1 cellular context compared by ENCODE assay signal in genomic region chr11:126148317-126148716, GRCh38.
TF ChIP-seq lines count a peak whose summit lies in the region.

No MANE protein-coding gene starts in this region.

TF ChIP-seq in HepG2, 621 proteins besides CTCF, POLR2A, EP300 and RAD21 (continued from another document):
- TF ChIP-seq HMGXB3 (CRISPR knock-in tag; IDR thresholded peaks at IDR 0.05; ENCODE audit: borderline replicate concordance), result no peak
- TF ChIP-seq ZNF501 (CRISPR knock-in tag; IDR thresholded peaks at IDR 0.05), result 0 out of 2 replicates have a peak, but pooled peaks have one; percentile 38
- TF ChIP-seq ZNF12 (CRISPR knock-in tag; IDR thresholded peaks at IDR 0.05), result no peak
- no peak for TF ChIP-seq SMYD3 (CRISPR knock-in tag; IDR thresholded peaks at IDR 0.05)
- TF ChIP-seq, protein P1, sequence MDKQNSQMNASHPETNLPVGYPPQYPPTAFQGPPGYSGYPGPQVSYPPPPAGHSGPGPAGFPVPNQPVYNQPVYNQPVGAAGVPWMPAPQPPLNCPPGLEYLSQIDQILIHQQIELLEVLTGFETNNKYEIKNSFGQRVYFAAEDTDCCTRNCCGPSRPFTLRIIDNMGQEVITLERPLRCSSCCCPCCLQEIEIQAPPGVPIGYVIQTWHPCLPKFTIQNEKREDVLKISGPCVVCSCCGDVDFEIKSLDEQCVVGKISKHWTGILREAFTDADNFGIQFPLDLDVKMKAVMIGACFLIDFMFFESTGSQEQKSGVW (CRISPR knock-in tag; IDR thresholded peaks at IDR 0.05; ENCODE audit: borderline replicate concordance), result no peak
- TF ChIP-seq CBX2 (IDR thresholded peaks at IDR 0.05; ENCODE audit: low read depth, low read length), result no peak
- TF ChIP-seq CBX2 (CRISPR knock-in tag; IDR thresholded peaks at IDR 0.05; ENCODE audit: low read depth), result no peak
- TF ChIP-seq IRX3 (CRISPR knock-in tag; IDR thresholded peaks at IDR 0.05; ENCODE audit: borderline replicate concordance, low read depth), result no peak
- no peak for TF ChIP-seq ZSCAN20 (CRISPR knock-in tag; IDR thresholded peaks at IDR 0.05; ENCODE audit: borderline replicate concordance)
- TF ChIP-seq ZNF350 (CRISPR knock-in tag; IDR thresholded peaks at IDR 0.05; ENCODE audit: borderline replicate concordance, low read depth), result no peak
- TF ChIP-seq, protein P2, sequence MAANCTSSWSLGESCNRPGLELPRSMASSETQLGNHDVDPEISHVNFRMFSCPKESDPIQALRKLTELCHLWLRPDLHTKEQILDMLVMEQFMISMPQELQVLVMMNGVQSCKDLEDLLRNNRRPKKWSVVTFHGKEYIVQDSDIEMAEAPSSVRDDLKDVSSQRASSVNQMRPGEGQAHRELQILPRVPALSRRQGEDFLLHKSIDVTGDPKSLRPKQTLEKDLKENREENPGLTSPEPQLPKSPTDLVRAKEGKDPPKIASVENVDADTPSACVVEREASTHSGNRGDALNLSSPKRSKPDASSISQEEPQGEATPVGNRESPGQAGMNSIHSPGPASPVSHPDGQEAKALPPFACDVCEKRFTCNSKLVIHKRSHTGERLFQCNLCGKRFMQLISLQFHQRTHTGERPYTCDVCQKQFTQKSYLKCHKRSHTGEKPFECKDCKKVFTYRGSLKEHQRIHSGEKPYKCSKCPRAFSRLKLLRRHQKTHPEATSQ (CRISPR knock-in tag; IDR thresholded peaks at IDR 0.05; ENCODE audit: borderline replicate concordance), result no peak
- TF ChIP-seq, protein P3, sequence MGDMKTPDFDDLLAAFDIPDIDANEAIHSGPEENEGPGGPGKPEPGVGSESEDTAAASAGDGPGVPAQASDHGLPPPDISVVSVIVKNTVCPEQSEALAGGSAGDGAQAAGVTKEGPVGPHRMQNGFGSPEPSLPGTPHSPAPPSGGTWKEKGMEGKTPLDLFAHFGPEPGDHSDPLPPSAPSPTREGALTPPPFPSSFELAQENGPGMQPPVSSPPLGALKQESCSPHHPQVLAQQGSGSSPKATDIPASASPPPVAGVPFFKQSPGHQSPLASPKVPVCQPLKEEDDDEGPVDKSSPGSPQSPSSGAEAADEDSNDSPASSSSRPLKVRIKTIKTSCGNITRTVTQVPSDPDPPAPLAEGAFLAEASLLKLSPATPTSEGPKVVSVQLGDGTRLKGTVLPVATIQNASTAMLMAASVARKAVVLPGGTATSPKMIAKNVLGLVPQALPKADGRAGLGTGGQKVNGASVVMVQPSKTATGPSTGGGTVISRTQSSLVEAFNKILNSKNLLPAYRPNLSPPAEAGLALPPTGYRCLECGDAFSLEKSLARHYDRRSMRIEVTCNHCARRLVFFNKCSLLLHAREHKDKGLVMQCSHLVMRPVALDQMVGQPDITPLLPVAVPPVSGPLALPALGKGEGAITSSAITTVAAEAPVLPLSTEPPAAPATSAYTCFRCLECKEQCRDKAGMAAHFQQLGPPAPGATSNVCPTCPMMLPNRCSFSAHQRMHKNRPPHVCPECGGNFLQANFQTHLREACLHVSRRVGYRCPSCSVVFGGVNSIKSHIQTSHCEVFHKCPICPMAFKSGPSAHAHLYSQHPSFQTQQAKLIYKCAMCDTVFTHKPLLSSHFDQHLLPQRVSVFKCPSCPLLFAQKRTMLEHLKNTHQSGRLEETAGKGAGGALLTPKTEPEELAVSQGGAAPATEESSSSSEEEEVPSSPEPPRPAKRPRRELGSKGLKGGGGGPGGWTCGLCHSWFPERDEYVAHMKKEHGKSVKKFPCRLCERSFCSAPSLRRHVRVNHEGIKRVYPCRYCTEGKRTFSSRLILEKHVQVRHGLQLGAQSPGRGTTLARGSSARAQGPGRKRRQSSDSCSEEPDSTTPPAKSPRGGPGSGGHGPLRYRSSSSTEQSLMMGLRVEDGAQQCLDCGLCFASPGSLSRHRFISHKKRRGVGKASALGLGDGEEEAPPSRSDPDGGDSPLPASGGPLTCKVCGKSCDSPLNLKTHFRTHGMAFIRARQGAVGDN (CRISPR knock-in tag; IDR thresholded peaks at IDR 0.05), result no peak
- TF ChIP-seq, protein P4, sequence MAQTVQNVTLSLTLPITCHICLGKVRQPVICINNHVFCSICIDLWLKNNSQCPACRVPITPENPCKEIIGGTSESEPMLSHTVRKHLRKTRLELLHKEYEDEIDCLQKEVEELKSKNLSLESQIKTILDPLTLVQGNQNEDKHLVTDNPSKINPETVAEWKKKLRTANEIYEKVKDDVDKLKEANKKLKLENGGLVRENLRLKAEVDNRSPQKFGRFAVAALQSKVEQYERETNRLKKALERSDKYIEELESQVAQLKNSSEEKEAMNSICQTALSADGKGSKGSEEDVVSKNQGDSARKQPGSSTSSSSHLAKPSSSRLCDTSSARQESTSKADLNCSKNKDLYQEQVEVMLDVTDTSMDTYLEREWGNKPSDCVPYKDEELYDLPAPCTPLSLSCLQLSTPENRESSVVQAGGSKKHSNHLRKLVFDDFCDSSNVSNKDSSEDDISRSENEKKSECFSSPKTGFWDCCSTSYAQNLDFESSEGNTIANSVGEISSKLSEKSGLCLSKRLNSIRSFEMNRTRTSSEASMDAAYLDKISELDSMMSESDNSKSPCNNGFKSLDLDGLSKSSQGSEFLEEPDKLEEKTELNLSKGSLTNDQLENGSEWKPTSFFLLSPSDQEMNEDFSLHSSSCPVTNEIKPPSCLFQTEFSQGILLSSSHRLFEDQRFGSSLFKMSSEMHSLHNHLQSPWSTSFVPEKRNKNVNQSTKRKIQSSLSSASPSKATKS (CRISPR knock-in tag; IDR thresholded peaks at IDR 0.05), result no peak
- TF ChIP-seq ZNF251 (CRISPR knock-in tag; IDR thresholded peaks at IDR 0.05), result no peak
- TF ChIP-seq ZNF282 (IDR thresholded peaks at IDR 0.05; ENCODE audit: partially characterized antibody), result no peak
- TF ChIP-seq ZNF710 (CRISPR knock-in tag; IDR thresholded peaks at IDR 0.05; ENCODE audit: borderline replicate concordance), result peak; percentile 31; the same call in 1 of the 2 replicates
- no peak for TF ChIP-seq CCAR2 (optimal IDR thresholded peaks at IDR 0.05; ENCODE audit: low read depth, low read length)
